ENCODE assay signal across 8 cellular contexts in genomic region chr6:20211037-20211940, GRCh38. TPM values are rescaled to one million over a fixed set of nuclear protein-coding genes. Genes with fewer than 3 reads are reported as not detected.
DNase-seq lines count a peak whose midpoint lies in the region; ATAC-seq lines count a peak whose summit lies in the region.

No MANE protein-coding gene starts in this region.

- H3K9me3 Mint-ChIP-seq in activated naive CD4-positive, alpha-beta T cell treated with anti-CD3 and anti-CD28 coated beads, Interleukin-2, amount 50 U/mL, for 72 hours = no peaks in the 10 kb centered on the region

- no peaks in the 10 kb centered on the region for H3K36me3 ChIP-seq in subcutaneous abdominal adipose tissue (ENCODE audit: control insufficient read depth in 5 of 5, insufficient read depth in 5 of 5, low read length in 5 of 5)

- H3K4me1 ChIP-seq in subcutaneous abdominal adipose tissue (ENCODE audit: control insufficient read depth in 5 of 5, insufficient read depth in 5 of 5, low read length in 5 of 5) = peaks cover 9 to 37% (median 34%) of the 10 kb centered on the region in 5 donors

- H3K27ac Mint-ChIP-seq in activated naive CD4-positive, alpha-beta T cell treated with anti-CD3 and anti-CD28 coated beads, Interleukin-2, amount 50 U/mL, for 72 hours = peak overlapping the region; percentile 86 to 88

- H3K4me3 ChIP-seq in subcutaneous abdominal adipose tissue (ENCODE audit: low read depth in 1 of 5, low read length in 5 of 5) = peak overlapping the region; percentile 81 to 92 (median 91)

- peaks cover 0 to 6% of the 10 kb centered on the region in 2 donors for H3K36me3 Mint-ChIP-seq in activated naive CD4-positive, alpha-beta T cell treated with anti-CD3 and anti-CD28 coated beads, Interleukin-2, amount 50 U/mL, for 72 hours

- H3K27ac ChIP-seq in subcutaneous abdominal adipose tissue (ENCODE audit: low read depth, low read length) = peak overlapping the region; percentile 72

- peak; percentile 5 for DNase-seq in activated effector memory CD4-positive, alpha-beta T cell treated with Interleukin-2 at 50 U/mL for 16 hours
- no peak for DNase-seq in activated effector memory CD4-positive, alpha-beta T cell treated with anti-CD3 and anti-CD28 coated beads, Interleukin-2, amount 50 U/mL, for 16 hours
- DNase-seq in HT1080 (ENCODE audit: low read depth) (peak; percentile 56), islet precursor cell (peak; percentile 70), NK-92 (lab: John Stamatoyannopoulos, UW; ENCODE audit: unreplicated experiment) (no peak)
- no peak for DNase-seq in activated naive CD4-positive, alpha-beta T cell treated with anti-CD3 and anti-CD28 coated beads, Interleukin-2, amount 50 U/mL, for 72 hours (ENCODE audit: low spot score in 2 of 2)

- H3K9me3 ChIP-seq in subcutaneous abdominal adipose tissue (ENCODE audit: control insufficient read depth in 5 of 5, low read length in 5 of 5) = no peaks in the 10 kb centered on the region

- ATAC-seq in activated naive CD4-positive, alpha-beta T cell treated with anti-CD3 and anti-CD28 coated beads, Interleukin-2, amount 50 U/mL, for 72 hours = peak in 1 of 2 donors; percentile 18
- no peak for ATAC-seq in HG03108 (IDR thresholded peaks at IDR 0.05; ENCODE audit: unreplicated experiment)

- H3K9ac ChIP-seq in subcutaneous abdominal adipose tissue (ENCODE audit: low read length in 5 of 5) = peak overlapping the region in 4 of 5 donors; percentile 75 to 88 (median 83)

- no peaks in the 10 kb centered on the region for H3K27me3 ChIP-seq in subcutaneous abdominal adipose tissue (ENCODE audit: control insufficient read depth in 5 of 5, insufficient read depth in 4 of 5, low read length in 5 of 5)

RNA-seq across cellular contexts. Expression of gene MBOAT1, which starts 1.0 kb away (rescaled TPM):
- 8.7 and 9.3 TPM in 2 replicates for total RNA-seq in HT1080 (2014; rRNA removed; shearing (Covaris generic))
- 2.9 and 3.5 TPM in 2 replicates for polyA plus RNA-seq in HT1080 (2015; cell fraction: cytosol; rRNA removed)
- polyA plus RNA-seq in HT1080 (2015; cell fraction: nucleus; rRNA removed) = 7.9 and 10.3 TPM in 2 replicates
- 10 to 100 TPM; 11.8 to 13.8 TPM for total RNA-seq in activated naive CD4-positive, alpha-beta T cell treated with anti-CD3 and anti-CD28 coated beads, Interleukin-2, amount 50 U/mL, for 72 hours

Comparison
In these comparisons a context has a peak if more than half of its experiments do, and no peak if none do; other contexts are left out.
1. DNase-seq: peak in activated effector memory CD4-positive, alpha-beta T cell treated with Interleukin-2 at 50 U/mL for 16 hours (single experiment), HT1080 (single experiment) and islet precursor cell (single experiment); none in activated effector memory CD4-positive, alpha-beta T cell treated with anti-CD3 and anti-CD28 coated beads, Interleukin-2, amount 50 U/mL, for 16 hours (single experiment), activated naive CD4-positive, alpha-beta T cell treated with anti-CD3 and anti-CD28 coated beads, Interleukin-2, amount 50 U/mL, for 72 hours (0 of 2) and NK-92 (single experiment).